Comparison of ENCODE assay signal across 1 cellular context in the genomic region with DNA sequence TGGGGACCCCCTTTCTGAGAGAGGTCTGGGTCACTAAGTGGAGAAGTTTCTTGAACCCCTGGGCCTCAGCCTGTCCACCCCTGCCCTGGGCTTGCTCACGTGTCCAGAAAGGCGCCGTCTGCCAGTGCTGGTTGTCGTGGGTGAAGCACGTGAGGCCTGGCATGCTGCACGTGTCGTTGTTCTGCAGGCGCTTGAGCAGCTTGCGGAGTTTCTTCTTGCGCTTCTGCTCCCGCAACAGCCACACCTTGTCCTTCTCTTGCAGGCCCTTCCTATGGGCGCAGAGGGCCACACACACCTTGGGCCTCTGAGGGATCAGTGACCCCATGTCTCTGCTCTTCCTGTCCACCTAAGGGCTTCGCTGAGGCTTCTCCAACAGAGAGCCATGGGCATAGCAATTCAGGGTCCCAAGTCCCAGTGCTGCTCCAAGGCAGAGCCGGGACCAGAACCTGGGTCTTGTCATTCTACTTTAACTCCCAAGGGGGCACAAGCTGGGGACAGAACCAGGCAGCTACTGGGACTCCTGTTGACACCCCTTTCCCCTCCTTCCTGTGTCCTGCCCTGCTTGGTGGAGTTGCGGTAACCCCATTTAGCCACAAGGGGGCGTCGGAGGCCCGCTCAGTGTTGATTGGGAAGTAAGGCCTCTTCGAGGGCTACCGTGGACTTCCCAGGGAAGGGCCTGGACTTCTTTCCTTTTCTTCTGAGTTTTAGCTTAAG.
TF ChIP-seq lines count a peak whose summit lies in the region.

No MANE protein-coding gene starts in this region.

TF ChIP-seq in IMR-90, 13 proteins besides CTCF, POLR2A, EP300 and RAD21 (continued from another document):
- no peak for TF ChIP-seq MXI1 (IDR thresholded peaks at IDR 0.05; ENCODE audit: borderline replicate concordance, low read depth, low read length)
- TF ChIP-seq BHLHE40 (IDR thresholded peaks at IDR 0.05; ENCODE audit: low read depth, low read length) = no peak
- no peak for TF ChIP-seq CEBPB (IDR thresholded peaks at IDR 0.05; ENCODE audit: low read depth, low read length)
- TF ChIP-seq, protein P1, sequence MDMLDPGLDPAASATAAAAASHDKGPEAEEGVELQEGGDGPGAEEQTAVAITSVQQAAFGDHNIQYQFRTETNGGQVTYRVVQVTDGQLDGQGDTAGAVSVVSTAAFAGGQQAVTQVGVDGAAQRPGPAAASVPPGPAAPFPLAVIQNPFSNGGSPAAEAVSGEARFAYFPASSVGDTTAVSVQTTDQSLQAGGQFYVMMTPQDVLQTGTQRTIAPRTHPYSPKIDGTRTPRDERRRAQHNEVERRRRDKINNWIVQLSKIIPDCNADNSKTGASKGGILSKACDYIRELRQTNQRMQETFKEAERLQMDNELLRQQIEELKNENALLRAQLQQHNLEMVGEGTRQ (IDR thresholded peaks at IDR 0.05; ENCODE audit: low read depth, low read length) = no peak
- TF ChIP-seq RCOR1 (IDR thresholded peaks at IDR 0.05; ENCODE audit: insufficient replicate concordance, low read length) = no peak
- TF ChIP-seq FOS (IDR thresholded peaks at IDR 0.05; ENCODE audit: low read depth, low read length) = no peak
- TF ChIP-seq SMC3 (IDR thresholded peaks at IDR 0.05; ENCODE audit: low read depth, low read length) = peak; percentile 83
